In genomic region chr10:46318808-46319207, GRCh38 we compare ENCODE assay signal across 23 cellular contexts. TPM values are rescaled to one million over a fixed set of nuclear protein-coding genes. Genes with fewer than 3 reads are reported as not detected.
"Had no signal": no experiment of that assay in that cellular context is flagged by ENCODE, and none has a peak within 500 bp of the region (broad histone marks: within the 10 kb centered on the region; RNA-seq: fewer than 3 reads in every experiment).

No MANE protein-coding gene starts in this region.

- H3K36me3 ChIP-seq: brain microvascular endothelial cell, pancreas had no signal

- ATAC-seq: activated CD4-positive, CD25-positive, alpha-beta regulatory T cell treated with anti-CD3 and anti-CD28 coated beads, Interleukin-2, amount 50 U/mL, for 24 hours; activated naive CD8-positive, alpha-beta T cell treated with anti-CD3 and anti-CD28 coated beads, Interleukin-2, amount 50 U/mL, for 24 hours; natural killer cell; pancreas; sciatic nerve; stimulated activated naive B cell treated with anti-CD40 and anti-IgM and Interleukin-4, amounts not matched to agents 10 μg/mL and 1 μg/mL and 100 μg/mL, for 72 hours had no signal

- H3K27ac ChIP-seq: brain microvascular endothelial cell, pancreas had no signal

- H3K27me3 ChIP-seq: brain microvascular endothelial cell, pancreas had no signal

- H3K9me3 ChIP-seq: pancreas had no signal

- DNase-seq: activated CD8-positive, alpha-beta memory T cell treated with anti-CD3 and anti-CD28 coated beads for 24 hours; activated CD8-positive, alpha-beta memory T cell treated with anti-CD3 and anti-CD28 coated beads, Interleukin-2, amount 50 U/mL, for 48 hours; activated effector memory CD4-positive, alpha-beta T cell treated with Interleukin-2 at 50 U/mL for 16 hours; activated naive CD4-positive, alpha-beta T cell treated with anti-CD3 and anti-CD28 coated beads, Interleukin-2, amount 10 ng/mL, durations not matched to agents 7 days and 5 days; activated naive CD8-positive, alpha-beta T cell treated with anti-CD3 and anti-CD28 coated beads, Interleukin-2, amount 50 U/mL, for 24 hours; activated T-cell treated with anti-CD3 and anti-CD28 coated beads, Interleukin-2, amount 50 U/mL, for 48 hours; aorta; brain microvascular endothelial cell; effector CD4-positive, alpha-beta T cell; mesendoderm; natural killer cell; stimulated activated naive B cell treated with anti-CD40 and anti-IgM and Interleukin-4, amounts not matched to agents 10 μg/mL and 1 μg/mL and 100 μg/mL, for 72 hours; T-helper 1 cell; T-helper 9 cell had no signal

- H3K4me3 ChIP-seq: pancreas had no signal

RNA-seq across cellular contexts. Expression of gene ANTXRL, which starts 32.0 kb away (rescaled TPM):
- total RNA-seq: cerebellum, frontal cortex, kidney epithelial cell, lower leg skin, natural killer cell, pancreas, pulmonary artery endothelial cell, sciatic nerve, urinary bladder had no signal
- polyA plus RNA-seq: aorta had no signal

RNA-seq across cellular contexts. Expression of gene ANXA8L1, which starts 56.8 kb away (rescaled TPM):
- total RNA-seq: aorta, cerebellum, frontal cortex, natural killer cell, pulmonary artery endothelial cell had no signal
